Comparison of ENCODE assay signal across 22 cellular contexts in the genomic region with DNA sequence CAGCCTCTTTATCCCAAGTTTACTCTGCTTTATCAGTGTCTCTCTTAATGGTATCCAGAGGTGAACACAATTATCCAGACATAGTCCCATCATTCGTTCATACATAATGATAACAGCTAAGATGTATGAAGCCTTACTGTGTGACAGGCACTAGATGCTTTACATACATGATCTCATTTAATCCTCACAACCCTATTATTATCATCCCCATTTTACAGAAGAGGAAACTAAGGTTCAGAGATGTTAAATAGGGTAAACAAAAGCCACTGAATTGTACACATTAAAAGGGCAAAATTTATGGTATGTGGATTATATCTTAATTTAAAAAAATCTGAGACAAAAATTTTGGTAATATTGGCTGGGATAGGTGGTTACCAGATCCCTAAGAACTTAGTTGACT.
"Had no signal": no experiment of that assay in that cellular context is flagged by ENCODE, and none has a peak within 500 bp of the region (broad histone marks: within the 10 kb centered on the region; RNA-seq: fewer than 3 reads in every experiment).

No MANE protein-coding gene starts in this region.

- H3K4me3 ChIP-seq: colonic mucosa, lung, neural progenitor cell, vagina had no signal

- H3K9ac ChIP-seq: neural progenitor cell had no signal

- H3K36me3 ChIP-seq: colonic mucosa, neural progenitor cell, vagina had no signal

- H2AFZ ChIP-seq: neural progenitor cell had no signal

- H3K27me3 Mint-ChIP-seq: activated CD4-positive, alpha-beta T cell treated with anti-CD3 and anti-CD28 coated beads, Interleukin-2, amount 10 ng/mL, durations not matched to agents 24 days and 14 days; activated CD8-positive, alpha-beta T cell treated with anti-CD3 and anti-CD28 coated beads for 36 hours; central memory CD8-positive, alpha-beta T cell; progenitor cell of endocrine pancreas; stimulated activated naive CD8-positive, alpha-beta T cell treated with anti-CD3 and anti-CD28 coated beads, Interleukin-15, Interleukin-2, amounts not matched to agents 100 ng/mL and 50 ng/mL, for 24 hours had no signal

- H3K4me3 Mint-ChIP-seq: activated CD4-positive, alpha-beta T cell treated with anti-CD3 and anti-CD28 coated beads, Interleukin-2, amount 10 ng/mL, durations not matched to agents 24 days and 14 days; activated CD8-positive, alpha-beta T cell treated with anti-CD3 and anti-CD28 coated beads for 36 hours; central memory CD8-positive, alpha-beta T cell; endodermal cell; mesothelial cell of epicardium; neural progenitor cell; stimulated activated naive CD8-positive, alpha-beta T cell treated with anti-CD3 and anti-CD28 coated beads, Interleukin-15, Interleukin-2, amounts not matched to agents 100 ng/mL and 50 ng/mL, for 24 hours had no signal

- H3K27ac Mint-ChIP-seq: activated CD4-positive, alpha-beta T cell treated with anti-CD3 and anti-CD28 coated beads, Interleukin-2, amount 10 ng/mL, durations not matched to agents 24 days and 14 days; activated CD8-positive, alpha-beta T cell treated with anti-CD3 and anti-CD28 coated beads for 36 hours; neural progenitor cell; progenitor cell of endocrine pancreas; stimulated activated naive CD8-positive, alpha-beta T cell treated with anti-CD3 and anti-CD28 coated beads, Interleukin-15, Interleukin-2, amounts not matched to agents 100 ng/mL and 50 ng/mL, for 24 hours had no signal

- H3K36me3 Mint-ChIP-seq: mesothelial cell of epicardium, neural progenitor cell had no signal

- H3K4me1 ChIP-seq: colonic mucosa, foreskin keratinocyte, vagina had no signal

- H3K27ac ChIP-seq: colonic mucosa, foreskin keratinocyte, neural progenitor cell, vagina had no signal

- H3K4me1 Mint-ChIP-seq: activated CD4-positive, alpha-beta T cell treated with anti-CD3 and anti-CD28 coated beads, Interleukin-2, amount 10 ng/mL, durations not matched to agents 24 days and 14 days; central memory CD8-positive, alpha-beta T cell had no signal

- H3K9me3 Mint-ChIP-seq: activated CD4-positive, alpha-beta T cell treated with anti-CD3 and anti-CD28 coated beads, Interleukin-2, amount 10 ng/mL, durations not matched to agents 24 days and 14 days; activated CD8-positive, alpha-beta T cell treated with anti-CD3 and anti-CD28 coated beads for 36 hours; central memory CD8-positive, alpha-beta T cell; endodermal cell; mesothelial cell of epicardium; neural progenitor cell; stimulated activated naive CD8-positive, alpha-beta T cell treated with anti-CD3 and anti-CD28 coated beads, Interleukin-15, Interleukin-2, amounts not matched to agents 100 ng/mL and 50 ng/mL, for 24 hours had no signal

- ATAC-seq: activated CD8-positive, alpha-beta T cell treated with anti-CD3 and anti-CD28 coated beads for 36 hours; left lobe of liver had no signal

- H3K27me3 ChIP-seq: colonic mucosa, foreskin keratinocyte, neural progenitor cell, vagina had no signal

- DNase-seq: activated CD4-positive, alpha-beta T cell treated with anti-CD3 and anti-CD28 coated beads, Interleukin-2, amount 10 ng/mL, durations not matched to agents 24 days and 14 days; activated CD4-positive, CD25-positive, alpha-beta regulatory T cell; activated CD8-positive, alpha-beta T cell treated with anti-CD3 and anti-CD28 coated beads for 36 hours; activated effector memory CD4-positive, alpha-beta T cell treated with anti-CD3 and anti-CD28 coated beads, Interleukin-2, amount 50 U/mL, for 16 hours; activated naive CD4-positive, alpha-beta T cell treated with anti-CD3 and anti-CD28 coated beads, Interleukin-2, amount 50 U/mL, for 16 hours; activated T-cell treated with anti-CD3 and anti-CD28 coated beads, Interleukin-2, amount 50 U/mL, for 48 hours; aorta; colonic mucosa; foreskin keratinocyte; glutamatergic neuron; kidney; stimulated activated CD4-positive, alpha-beta T cell treated with anti-CD3 and anti-CD28 coated beads, Interleukin-2, amount 100 ng/mL, for 24 hours; trophoblast cell had no signal

- FAIRE-seq: kidney had no signal

- H3K4me2 ChIP-seq: neural progenitor cell had no signal

- H3K9me3 ChIP-seq: colonic mucosa, vagina had no signal
